8 cellular contexts compared by ENCODE assay signal in genomic region chr11:3841426-3842304, GRCh38. TPM values are rescaled to one million over a fixed set of nuclear protein-coding genes. Genes with fewer than 3 reads are reported as not detected.
A peak's percentile ranks its signal among the peaks of the same experiment; 100 is the strongest.
DNase-seq lines count a peak whose midpoint lies in the region; ATAC-seq and TF ChIP-seq lines count a peak whose summit lies in the region.

No MANE protein-coding gene starts in this region.

- intact Hi-C loops in uterus (cut with DNase I; ENCODE audit: low total_unique reads) = loop anchor here (2.0 kb wide), 1 partner anchor 43 kb away; no protein-coding TSS in a partner anchor

- H3K9me3 ChIP-seq in neuron (ENCODE audit: low read length) (no peaks in the 10 kb centered on the region), uterus (no peaks in the 10 kb centered on the region)

- H3K27me3 ChIP-seq in neuron (ENCODE audit: insufficient read depth, low read length) = no peaks in the 10 kb centered on the region
- H3K27me3 ChIP-seq in uterus = no peaks in the 10 kb centered on the region

- TF ChIP-seq CTCF in uterus (IDR thresholded peaks at IDR 0.05) = peak; percentile 68 to 91 (median 77)

- peak; percentile 65 for DNase-seq in GM04504 (ENCODE audit: low read depth)
- DNase-seq in KG1 (lab: John Stamatoyannopoulos, UW) = peak; percentile 98
- peak; percentile 84 to 91 (median 86) for DNase-seq in activated naive CD4-positive, alpha-beta T cell (lab: John Stamatoyannopoulos, UW)
- peak; percentile 81 for DNase-seq in foreskin melanocyte
- peak; percentile 84 to 88 for DNase-seq in uterus

- peak; percentile 46 for ATAC-seq in GM21825 (IDR thresholded peaks at IDR 0.05; ENCODE audit: unreplicated experiment)

- H3K36me3 ChIP-seq in neuron (ENCODE audit: insufficient read depth, low read length) (no peaks in the 10 kb centered on the region), uterus (no peaks in the 10 kb centered on the region)

- peak overlapping the region; percentile 91 for H2AFZ ChIP-seq in neuron (ENCODE audit: low read depth, low read length)

- H3K4me1 ChIP-seq in neuron (ENCODE audit: insufficient read depth, low read length) (peaks cover 16% of the 10 kb centered on the region), uterus (peaks cover 0 to 9% of the 10 kb centered on the region in 2 donors)

- H3K27ac ChIP-seq in uterus = peak overlapping the region; percentile 97 to 99

- H3K4me3 ChIP-seq in neuron (ENCODE audit: low read length) (peak overlapping the region; percentile 61), uterus (peak overlapping the region; percentile 89 to 96)

- peak in 1 of 2 donors; percentile 46 for TF ChIP-seq POLR2A in uterus (IDR thresholded peaks at IDR 0.05)

TF ChIP-seq in PFSK-1, 5 proteins besides CTCF, POLR2A, EP300 and RAD21:
- no peak for TF ChIP-seq FOXP2 (optimal IDR thresholded peaks at IDR 0.05; ENCODE audit: borderline replicate concordance, extremely low read depth, extremely low read length, insufficient read depth)
- peak; percentile 87 for TF ChIP-seq SIN3A (IDR thresholded peaks at IDR 0.05; ENCODE audit: borderline replicate concordance, insufficient read depth, low read length)
- TF ChIP-seq REST (IDR thresholded peaks at IDR 0.05; ENCODE audit: insufficient read depth in 1 of 2, low read depth in 2 of 2, low read length in 2 of 2) = no peak
- peak; percentile 64; the same call in 1 of the 2 replicates for TF ChIP-seq TAF1 (IDR thresholded peaks at IDR 0.05; ENCODE audit: borderline replicate concordance, insufficient read depth, low read length)
- TF ChIP-seq POLR2AphosphoS5 (IDR thresholded peaks at IDR 0.05; ENCODE audit: low read depth, low read length) = peak; percentile 74
TF ChIP-seq in PFSK-1: peak in this region for 3.

RNA-seq across cellular contexts. Expression of gene RHOG, which starts 0.9 kb away (rescaled TPM):
- polyA plus RNA-seq in PFSK-1 (2012; ENCODE audit: insufficient read length, low read depth) = 135 TPM
- total RNA-seq in uterus = 10 to 100 TPM; 10.5 to 46.9 (median 38.1) TPM

RNA-seq across cellular contexts. Expression of gene STIM1, which starts 13.8 kb away (rescaled TPM):
- 27.2 TPM for polyA plus RNA-seq in PFSK-1 (2012; ENCODE audit: insufficient read length, low read depth)
- total RNA-seq in uterus = 100 to 1,000 TPM in 1 of 4 donors, 10 to 100 TPM in 3; 37.6 to 114 (median 56.3) TPM

RNA-seq across cellular contexts. Expression of gene PGAP2, which starts 33.3 kb away (rescaled TPM):
- 32.1 TPM for polyA plus RNA-seq in PFSK-1 (2012; ENCODE audit: insufficient read length, low read depth)
- 10 to 100 TPM in 3 of 4 donors, not detected in 1; 12.2 to 16.5 (median 13.8) TPM for total RNA-seq in uterus

RNA-seq across cellular contexts. Expression of gene NUP98, which starts 44.3 kb away (rescaled TPM):
- 72.0 TPM for polyA plus RNA-seq in PFSK-1 (2012; ENCODE audit: insufficient read length, low read depth)
- total RNA-seq in uterus = 100 to 1,000 TPM in 3 of 4 donors, 10 to 100 TPM in 1; 55.1 to 189 (median 123) TPM

Comparison
In these comparisons a context has a peak if more than half of its experiments do, and no peak if none do; other contexts are left out.
1. Peak in every context shown above with its lines: DNase-seq, ATAC-seq, H3K4me3 ChIP-seq and H3K27ac ChIP-seq.